ENCODE assay signal across 22 cellular contexts in the genomic region with DNA sequence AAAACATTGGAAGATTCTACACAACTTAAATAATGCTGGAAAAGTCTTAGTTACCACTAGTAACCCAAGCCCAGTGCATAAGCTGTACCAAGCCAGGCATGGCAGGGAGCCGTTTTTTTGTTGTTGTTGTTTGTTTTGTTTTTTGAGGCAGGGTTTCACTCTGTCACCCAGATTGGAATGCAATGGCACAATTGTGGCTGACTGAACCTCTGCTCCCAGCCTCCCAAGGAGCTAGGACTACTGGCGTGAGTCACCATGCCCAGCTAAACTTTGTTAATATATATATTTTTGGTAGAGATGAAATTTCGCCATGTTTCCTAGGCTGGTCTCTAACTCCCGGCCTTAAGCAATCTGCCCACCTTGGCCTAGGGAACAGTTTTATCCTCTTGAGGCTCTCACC. TPM values are rescaled to one million over a fixed set of nuclear protein-coding genes. Genes with fewer than 3 reads are reported as not detected.
DNase-seq lines count a peak whose midpoint lies in the region; ATAC-seq, FAIRE-seq and TF ChIP-seq lines count a peak whose summit lies in the region.
"Had no signal": no experiment of that assay in that cellular context is flagged by ENCODE, and none has a peak within 500 bp of the region (broad histone marks: within the 10 kb centered on the region; RNA-seq: fewer than 3 reads in every experiment).

No MANE protein-coding gene starts in this region.

- peaks cover 18% of the 10 kb centered on the region for H3K4me1 Mint-ChIP-seq in osteocyte (ENCODE audit: unreplicated experiment)

- H3K27ac ChIP-seq in esophagus muscularis mucosa (replicated peaks in 1 of 4) (no peak overlapping the region), small intestine (ENCODE audit: low read depth in 1 of 2, low read length in 1 of 2) (no peak overlapping the region)

- H3K9me3 ChIP-seq in esophagus muscularis mucosa: no peaks in the 10 kb centered on the region
- H3K9me3 ChIP-seq in small intestine (ENCODE audit: control insufficient read depth, low read depth): no peaks in the 10 kb centered on the region
- H3K9me3 ChIP-seq: HAP-1, SK-N-SH had no signal

- no peaks in the 10 kb centered on the region for H3K9me3 Mint-ChIP-seq in osteocyte (ENCODE audit: unreplicated experiment)

- H3K27ac Mint-ChIP-seq in osteocyte (ENCODE audit: unreplicated experiment): no peak overlapping the region
- H3K27ac Mint-ChIP-seq: CD14-positive monocyte had no signal

- DNase-seq in ELR (ENCODE audit: low read depth): peak; percentile 52
- peak; percentile 43 for DNase-seq in LHCN-M2 (ENCODE audit: low read depth)
- DNase-seq in esophagus muscularis mucosa (ENCODE audit: extremely low spot score): peak; percentile 83
- peak; percentile 10 for DNase-seq in osteocyte (ENCODE audit: extremely low spot score, unreplicated experiment)
- DNase-seq in Right ventricle myocardium superior: no peak
- DNase-seq in small intestine: no peak
- no peak for DNase-seq in NCI-H2196 (lab: John Stamatoyannopoulos, UW; ENCODE audit: unreplicated experiment)
- DNase-seq: ACHN, AML-193, DND-41, GDM1, Kasumi-1, MV-4-11, NCI-H1694 treated with DMSO at 0.1 percent for 48 hours, NCI-H510A, NCI-H774, OCI-M1, SHP77, SK-N-SH had no signal

- peaks cover 14% of the 10 kb centered on the region for H3K27me3 Mint-ChIP-seq in osteocyte (ENCODE audit: unreplicated experiment)

- H3K4me1 ChIP-seq in esophagus muscularis mucosa: no peaks in the 10 kb centered on the region
- H3K4me1 ChIP-seq in small intestine (ENCODE audit: control insufficient read depth in 2 of 2, insufficient read depth in 1 of 2, low read depth in 1 of 2, low read length in 1 of 2): peaks cover 0 to 2% of the 10 kb centered on the region in 2 donors
- H3K4me1 ChIP-seq: HAP-1 had no signal

- 92% methylated on average over 4 of the region's 4 CpGs for WGBS in esophagus muscularis mucosa
- WGBS in small intestine, 3 donors: 90 to 92% (median 92%) methylated on average over 4 of the region's 4 CpGs

- FAIRE-seq in small intestine (lab: Jason Lieb, UNC): no peak
- FAIRE-seq: HTR-8/SVneo had no signal

- intact Hi-C loops in esophagus muscularis mucosa (cut with DNase I): loop anchor here (10.0 kb wide), 1 partner anchor 210 kb away; no protein-coding TSS in a partner anchor
- intact Hi-C loops in Right ventricle myocardium superior (cut with DNase I): no loop called here

- H3K36me3 ChIP-seq in esophagus muscularis mucosa (no peaks in the 10 kb centered on the region), small intestine (ENCODE audit: control insufficient read depth in 2 of 2, insufficient read depth in 2 of 2, low read length in 2 of 2) (no peaks in the 10 kb centered on the region)
- H3K36me3 ChIP-seq: HAP-1 had no signal

- TF ChIP-seq CTCF in esophagus muscularis mucosa (IDR thresholded peaks at IDR 0.05) (no peak), osteocyte (IDR thresholded peaks at IDR 0.05) (no peak)

- H3K4me3 Mint-ChIP-seq in osteocyte (ENCODE audit: unreplicated experiment): no peak overlapping the region
- H3K4me3 Mint-ChIP-seq: CD14-positive monocyte had no signal

- no peak for TF ChIP-seq EP300 in esophagus muscularis mucosa (IDR thresholded peaks at IDR 0.05)

- TF ChIP-seq POLR2A in esophagus muscularis mucosa (IDR thresholded peaks at IDR 0.05; ENCODE audit: low read depth): no peak

- H3K27me3 ChIP-seq in esophagus muscularis mucosa: no peaks in the 10 kb centered on the region
- no peaks in the 10 kb centered on the region for H3K27me3 ChIP-seq in small intestine (ENCODE audit: control insufficient read depth in 2 of 2, insufficient read depth in 2 of 2, low read length in 2 of 2)

- no peak for ATAC-seq in Right ventricle myocardium superior (ENCODE audit: poor library complexity)

- no peak overlapping the region for H3K4me3 ChIP-seq in esophagus muscularis mucosa
- H3K4me3 ChIP-seq in small intestine (ENCODE audit: low read depth in 1 of 2, low read length in 2 of 2): no peak overlapping the region
- H3K4me3 ChIP-seq: HAP-1 had no signal

- H3K36me3 Mint-ChIP-seq in osteocyte (ENCODE audit: unreplicated experiment): no peaks in the 10 kb centered on the region
- H3K36me3 Mint-ChIP-seq: CD14-positive monocyte had no signal

RNA-seq across cellular contexts. Expression of gene TMIGD1, which starts 0.6 kb away (rescaled TPM):
- total RNA-seq in LHCN-M2 (2014; rRNA removed): not detected in 2 replicates
- polyA plus RNA-seq in LHCN-M2 (2012): not detected
- under 1 TPM in 1 of 4 donors, not detected in 3; 0.29 TPM for total RNA-seq in esophagus muscularis mucosa
- not detected in 2 replicates for total RNA-seq in osteocyte
- not detected for total RNA-seq in Right ventricle myocardium superior
- 1 to 10 TPM in 1 of 3 donors, under 1 TPM in 2; 0.13 to 1.8 (median 0.54) TPM for polyA plus RNA-seq in small intestine
- polyA plus RNA-seq: CD14-positive monocyte, SK-N-SH had no signal

RNA-seq across cellular contexts. Expression of gene BLMH, which starts 42.7 kb away (rescaled TPM):
- total RNA-seq in LHCN-M2 (2014; rRNA removed) (15.1 and 15.8 TPM in 2 replicates), esophagus muscularis mucosa (10 to 100 TPM; 16.6 to 22.4 (median 20.8) TPM), osteocyte (67.0 TPM in 2 replicates), Right ventricle myocardium superior (13.4 TPM)
- polyA plus RNA-seq in LHCN-M2 (2012): 16.2 TPM
- polyA plus RNA-seq in small intestine: 10 to 100 TPM in 2 of 3 donors, 1 to 10 TPM in 1; 8.3 to 19.5 (median 10.5) TPM

RNA-seq across cellular contexts. Expression of gene CPD, which starts 44.3 kb away (rescaled TPM):
- total RNA-seq in LHCN-M2 (2014; rRNA removed): 26.5 and 31.1 TPM in 2 replicates
- polyA plus RNA-seq in LHCN-M2 (2012): 8.5 TPM
- 100 to 1,000 TPM in 2 of 4 donors, 10 to 100 TPM in 2; 67.0 to 141 (median 95.1) TPM for total RNA-seq in esophagus muscularis mucosa
- 70.1 and 72.4 TPM in 2 replicates for total RNA-seq in osteocyte
- total RNA-seq in Right ventricle myocardium superior: 16.1 TPM
- polyA plus RNA-seq in small intestine: 10 to 100 TPM in 2 of 3 donors, 1 to 10 TPM in 1; 6.2 to 16.7 (median 10.1) TPM

Comparison
In these comparisons a context has a peak if more than half of its experiments do, and no peak if none do; other contexts are left out.
1. DNase-seq: peak in ELR (single experiment), LHCN-M2 (single experiment), esophagus muscularis mucosa (single experiment) and osteocyte (single experiment); none in Right ventricle myocardium superior (single experiment), small intestine (single experiment) and NCI-H2196 (single experiment).